ENCODE assay signal across 29 cellular contexts in genomic region chr5:140339636-140340035, GRCh38. TPM values are rescaled to one million over a fixed set of nuclear protein-coding genes. Genes with fewer than 3 reads are reported as not detected.
DNase-seq lines count a peak whose midpoint lies in the region; ATAC-seq, FAIRE-seq and TF ChIP-seq lines count a peak whose summit lies in the region.
"Had no signal": no experiment of that assay in that cellular context is flagged by ENCODE, and none has a peak within 500 bp of the region (broad histone marks: within the 10 kb centered on the region; RNA-seq: fewer than 3 reads in every experiment).

No MANE protein-coding gene starts in this region.

- H3K27ac Mint-ChIP-seq in activated CD8-positive, alpha-beta memory T cell treated with anti-CD3 and anti-CD28 coated beads, Interleukin-2, amount 10 ng/mL, durations not matched to agents 7 days and 5 days, result peak overlapping the region; percentile 80
- H3K27ac Mint-ChIP-seq in astrocyte (ENCODE audit: unreplicated experiment) (peak overlapping the region; percentile 85), glutamatergic neuron (ENCODE audit: unreplicated experiment) (no peak overlapping the region)
- H3K27ac Mint-ChIP-seq: activated B cell treated with CpG ODN at 0.5 μM for 24 hours had no signal

- peaks cover 44% of the 10 kb centered on the region for H3K4me1 ChIP-seq in astrocyte (ENCODE audit: insufficient read depth, low read length)
- peaks cover 80 to 95% of the 10 kb centered on the region in 2 donors for H3K4me1 ChIP-seq in gastrocnemius medialis

- no peak overlapping the region for H2AFZ ChIP-seq in astrocyte (ENCODE audit: low read depth, low read length)

- no peak for TF ChIP-seq POLR2A in gastrocnemius medialis (IDR thresholded peaks at IDR 0.05)

- CTCF ChIA-PET in activated CD8-positive, alpha-beta memory T cell treated with anti-CD3 and anti-CD28 coated beads, Interleukin-2, amount 10 ng/mL, durations not matched to agents 7 days and 5 days (lab: Charles Lee), result interaction anchor here (1.7 to 17.8 kb wide), 3 partner anchors 12 to 97 kb away, joined by 6 to 657 read pairs (median 52); no protein-coding TSS in a partner anchor

- no peak for TF ChIP-seq CTCF in GM12865 (IDR thresholded peaks at IDR 0.05; ENCODE audit: insufficient read depth, low read depth, low read length, missing control alignments)
- no peak for TF ChIP-seq CTCF in astrocyte (IDR thresholded peaks at IDR 0.05; ENCODE audit: insufficient read depth, low read depth, low read length)
- no peak for TF ChIP-seq CTCF in gastrocnemius medialis (IDR thresholded peaks at IDR 0.05 in 4 of 5, conservative IDR thresholded peaks at IDR 0.05 in 1 of 5)
- no peak for TF ChIP-seq CTCF in glutamatergic neuron (IDR thresholded peaks at IDR 0.05; ENCODE audit: partially characterized antibody, unreplicated experiment)

- peaks cover 82% of the 10 kb centered on the region for H4K20me1 ChIP-seq in astrocyte (ENCODE audit: insufficient read depth, low read length)

- no peak for ATAC-seq in activated CD8-positive, alpha-beta memory T cell treated with anti-CD3 and anti-CD28 coated beads, Interleukin-2, amount 10 ng/mL, durations not matched to agents 7 days and 5 days
- ATAC-seq in gastrocnemius medialis (no peak), HG02884 (IDR thresholded peaks at IDR 0.05; ENCODE audit: unreplicated experiment) (no peak)
- ATAC-seq: left cardiac atrium, Panc1 had no signal

- H3K79me2 ChIP-seq in astrocyte (ENCODE audit: insufficient read depth, low read length), result peaks cover 82% of the 10 kb centered on the region

- in situ Hi-C loops in gastrocnemius medialis (cut with MboI; ENCODE audit: low sequenced_read_pairs in 4 of 4), result loop anchor here in 1 of 4 donors (5.0 kb wide), 1 partner anchor 37 kb away; the partner anchor contains the start of gene PFDN1

- peaks cover 50% of the 10 kb centered on the region for H3K36me3 ChIP-seq in astrocyte (ENCODE audit: insufficient read depth, low read length)
- H3K36me3 ChIP-seq in gastrocnemius medialis, result peaks cover 0 to 10% of the 10 kb centered on the region in 2 donors
- H3K36me3 ChIP-seq: transverse colon had no signal

- no peaks in the 10 kb centered on the region for H3K27me3 Mint-ChIP-seq in activated CD8-positive, alpha-beta memory T cell treated with anti-CD3 and anti-CD28 coated beads, Interleukin-2, amount 10 ng/mL, durations not matched to agents 7 days and 5 days
- H3K27me3 Mint-ChIP-seq in astrocyte (ENCODE audit: low read depth, unreplicated experiment) (no peaks in the 10 kb centered on the region), glutamatergic neuron (ENCODE audit: unreplicated experiment) (peaks cover 4% of the 10 kb centered on the region)
- H3K27me3 Mint-ChIP-seq: activated B cell treated with CpG ODN at 0.5 μM for 24 hours had no signal

- H3K9me3 Mint-ChIP-seq in activated CD8-positive, alpha-beta memory T cell treated with anti-CD3 and anti-CD28 coated beads, Interleukin-2, amount 10 ng/mL, durations not matched to agents 7 days and 5 days (ENCODE audit: low read depth), result no peaks in the 10 kb centered on the region
- H3K9me3 Mint-ChIP-seq in astrocyte (ENCODE audit: unreplicated experiment) (no peaks in the 10 kb centered on the region), glutamatergic neuron (ENCODE audit: unreplicated experiment) (no peaks in the 10 kb centered on the region)
- H3K9me3 Mint-ChIP-seq: activated B cell treated with CpG ODN at 0.5 μM for 24 hours; CD8-positive, alpha-beta memory T cell had no signal

- no peak overlapping the region for H3K4me3 Mint-ChIP-seq in activated CD8-positive, alpha-beta memory T cell treated with anti-CD3 and anti-CD28 coated beads, Interleukin-2, amount 10 ng/mL, durations not matched to agents 7 days and 5 days
- H3K4me3 Mint-ChIP-seq in astrocyte (ENCODE audit: unreplicated experiment) (peak overlapping the region; percentile 67), glutamatergic neuron (ENCODE audit: unreplicated experiment) (no peak overlapping the region)
- H3K4me3 Mint-ChIP-seq: activated B cell treated with CpG ODN at 0.5 μM for 24 hours; CD8-positive, alpha-beta memory T cell had no signal

- H3K27me3 ChIP-seq in astrocyte (ENCODE audit: insufficient read depth, low read length), result no peaks in the 10 kb centered on the region
- H3K27me3 ChIP-seq in gastrocnemius medialis, result no peaks in the 10 kb centered on the region
- H3K27me3 ChIP-seq: transverse colon had no signal

- intact Hi-C loops in gastrocnemius medialis (cut with DNase I; ENCODE audit: low total_unique reads), result no loop called here

- FAIRE-seq in astrocyte (lab: Jason Lieb, UNC), result no peak
- FAIRE-seq: A204.1, GM19239 had no signal

- H3K9me3 ChIP-seq in astrocyte (ENCODE audit: insufficient read depth, low read depth, low read length), result no peaks in the 10 kb centered on the region
- H3K9me3 ChIP-seq in gastrocnemius medialis, result no peaks in the 10 kb centered on the region
- H3K9me3 ChIP-seq: transverse colon had no signal

- H3K27ac ChIP-seq in astrocyte (ENCODE audit: low read depth, low read length), result no peak overlapping the region
- peak overlapping the region; percentile 91 to 97 (median 94) for H3K27ac ChIP-seq in gastrocnemius medialis

- peaks cover 69% of the 10 kb centered on the region for H3K36me3 Mint-ChIP-seq in activated CD8-positive, alpha-beta memory T cell treated with anti-CD3 and anti-CD28 coated beads, Interleukin-2, amount 10 ng/mL, durations not matched to agents 7 days and 5 days
- H3K36me3 Mint-ChIP-seq in astrocyte (ENCODE audit: low read depth, unreplicated experiment) (peaks cover 43% of the 10 kb centered on the region), glutamatergic neuron (ENCODE audit: unreplicated experiment) (no peaks in the 10 kb centered on the region)
- H3K36me3 Mint-ChIP-seq: CD8-positive, alpha-beta memory T cell had no signal

- DNase-seq in activated CD8-positive, alpha-beta memory T cell treated with anti-CD3 and anti-CD28 coated beads, Interleukin-2, amount 10 ng/mL, durations not matched to agents 7 days and 5 days, result peak; percentile 53
- DNase-seq in activated CD8-positive, alpha-beta memory T cell treated with anti-CD3 and anti-CD28 coated beads, Interleukin-2, amount 50 U/mL, for 48 hours, result no peak
- DNase-seq in GM12865 (ENCODE audit: low read depth) (peak; percentile 17), astrocyte (ENCODE audit: low read depth) (no peak), gastrocnemius medialis (no peak), glutamatergic neuron (no peak), islet precursor cell (no peak)
- DNase-seq: activated B cell treated with CpG ODN at 0.5 μM for 24 hours; activated CD4-positive, alpha-beta T cell treated with anti-CD3 and anti-CD28 coated beads, Interleukin-2, amount 50 U/mL, for 48 hours; CD8-positive, alpha-beta memory T cell; DMS53; head of caudate nucleus; IMR-90; left cardiac atrium; mesendoderm; NCI-H1105 treated with DMSO at 0.1 percent for 48 hours; NCI-H2029; NCI-H526; stimulated activated CD4-positive, alpha-beta T cell treated with anti-CD3 and anti-CD28 coated beads, Interleukin-1b, Interleukin-23, amount 100 ng/mL, for 48 hours; stimulated activated CD8-positive, alpha-beta memory T cell treated with anti-CD3 and anti-CD28 coated beads, Interleukin-4, amount 100 ng/mL, for 48 hours; transverse colon had no signal

- no peak overlapping the region for H3K9ac ChIP-seq in astrocyte (ENCODE audit: low read length)

- no peak overlapping the region for H3K4me2 ChIP-seq in astrocyte (ENCODE audit: low read length)

- peaks cover 74% of the 10 kb centered on the region for H3K4me1 Mint-ChIP-seq in activated CD8-positive, alpha-beta memory T cell treated with anti-CD3 and anti-CD28 coated beads, Interleukin-2, amount 10 ng/mL, durations not matched to agents 7 days and 5 days
- peaks cover 75% of the 10 kb centered on the region for H3K4me1 Mint-ChIP-seq in astrocyte (ENCODE audit: low read depth, unreplicated experiment)
- H3K4me1 Mint-ChIP-seq in glutamatergic neuron (ENCODE audit: low read depth, unreplicated experiment), result peaks cover 8% of the 10 kb centered on the region

- no peak overlapping the region for H3K4me3 ChIP-seq in GM12865 (ENCODE audit: low read depth, low read length)
- H3K4me3 ChIP-seq in astrocyte (ENCODE audit: insufficient read depth, low read depth, low read length), result no peak overlapping the region
- no peak overlapping the region for H3K4me3 ChIP-seq in gastrocnemius medialis
- H3K4me3 ChIP-seq: transverse colon had no signal

RNA-seq across cellular contexts. Expression of gene HBEGF, which starts 6.8 kb away (rescaled TPM):
- total RNA-seq in activated CD8-positive, alpha-beta memory T cell treated with anti-CD3 and anti-CD28 coated beads, Interleukin-2, amount 10 ng/mL, durations not matched to agents 7 days and 5 days, result 10 to 100 TPM; 10.7 to 13.5 TPM
- total RNA-seq in astrocyte (257 and 272 TPM in 2 replicates), gastrocnemius medialis (10 to 100 TPM in 3 of 4 donors, 1 to 10 TPM in 1; 5.3 to 22.2 (median 17.6) TPM), glutamatergic neuron (ENCODE audit: unreplicated experiment) (2.5 TPM)

RNA-seq across cellular contexts. Expression of gene SLC4A9, which starts 20.4 kb away (rescaled TPM):
- total RNA-seq in activated CD8-positive, alpha-beta memory T cell treated with anti-CD3 and anti-CD28 coated beads, Interleukin-2, amount 10 ng/mL, durations not matched to agents 7 days and 5 days, result under 1 TPM; 0.07 to 0.35 TPM
- total RNA-seq in astrocyte (0.25 TPM in 1 of 2 replicates, not detected in the other), gastrocnemius medialis (not detected), glutamatergic neuron (ENCODE audit: unreplicated experiment) (not detected)
- total RNA-seq: activated B cell treated with CpG ODN at 0.5 μM for 24 hours; CD8-positive, alpha-beta memory T cell; epithelial cell of proximal tubule; G401; H4; IMR-90; pulmonary artery endothelial cell had no signal

RNA-seq across cellular contexts. Expression of gene PFDN1, which starts 36.7 kb away (rescaled TPM):
- total RNA-seq in activated CD8-positive, alpha-beta memory T cell treated with anti-CD3 and anti-CD28 coated beads, Interleukin-2, amount 10 ng/mL, durations not matched to agents 7 days and 5 days, result 10 to 100 TPM; 48.9 to 57.5 TPM
- total RNA-seq in astrocyte (199 and 202 TPM in 2 replicates), gastrocnemius medialis (10 to 100 TPM; 47.9 to 81.0 (median 77.9) TPM), glutamatergic neuron (ENCODE audit: unreplicated experiment) (67.7 TPM)

Comparison
In these comparisons a context has a peak if more than half of its experiments do, and no peak if none do; other contexts are left out.
1. DNase-seq: peak in activated CD8-positive, alpha-beta memory T cell treated with anti-CD3 and anti-CD28 coated beads, Interleukin-2, amount 10 ng/mL, durations not matched to agents 7 days and 5 days (single experiment) and GM12865 (single experiment); none in activated CD8-positive, alpha-beta memory T cell treated with anti-CD3 and anti-CD28 coated beads, Interleukin-2, amount 50 U/mL, for 48 hours (single experiment), astrocyte (single experiment), gastrocnemius medialis (0 of 2), glutamatergic neuron (single experiment) and islet precursor cell (single experiment).
2. RNA of gene HBEGF, which starts 6.8 kb away (total RNA-seq): 257 to 272 TPM in astrocyte; 5.3 to 22.2 TPM in gastrocnemius medialis, 10.7 to 13.5 TPM in activated CD8-positive, alpha-beta memory T cell treated with anti-CD3 and anti-CD28 coated beads, Interleukin-2, amount 10 ng/mL, durations not matched to agents 7 days and 5 days and 2.5 TPM in glutamatergic neuron (single experiment); every median in the first group is over 10 times any median in the second.